ENCODE assay signal across 20 cellular contexts in the genomic region with DNA sequence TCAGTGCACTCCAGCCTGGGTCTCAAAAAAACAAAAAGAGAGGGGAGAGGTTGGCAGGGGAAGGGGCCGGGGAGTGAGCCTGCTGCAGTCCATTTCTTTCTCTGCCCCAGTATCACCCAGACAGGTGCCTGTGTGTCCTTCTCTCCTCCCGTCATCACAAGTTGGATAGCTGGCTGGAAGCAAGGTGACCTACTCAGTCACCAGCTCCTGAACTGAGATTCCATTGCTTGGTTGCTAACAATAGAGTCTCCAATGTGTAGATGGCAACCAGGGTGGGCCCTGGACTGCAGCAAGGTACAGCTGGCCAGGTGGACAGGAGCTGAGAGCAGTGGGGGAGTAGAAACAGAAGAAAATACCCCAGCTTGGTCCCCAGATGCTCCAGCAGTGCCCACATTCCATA. TPM values are rescaled to one million over a fixed set of nuclear protein-coding genes. Genes with fewer than 3 reads are reported as not detected.
DNase-seq lines count a peak whose midpoint lies in the region; ATAC-seq and TF ChIP-seq lines count a peak whose summit lies in the region.
"Had no signal": no experiment of that assay in that cellular context is flagged by ENCODE, and none has a peak within 500 bp of the region (broad histone marks: within the 10 kb centered on the region; RNA-seq: fewer than 3 reads in every experiment).

No MANE protein-coding gene starts in this region.

- H4K8ac ChIP-seq in IMR-90 (ENCODE audit: low read depth in 2 of 2, low read length in 2 of 2) (no peak overlapping the region), mesendoderm (ENCODE audit: low read depth, low read length) (no peak overlapping the region)

- peak overlapping the region; percentile 68; the same call in 1 of the 2 replicates for H2AK5ac ChIP-seq in IMR-90 (ENCODE audit: low read depth, low read length)
- H2AK5ac ChIP-seq in mesendoderm (ENCODE audit: low read length): no peak overlapping the region

- intact Hi-C loops in IMR-90 (cut with micrococcal nuclease) (no loop called here), heart right ventricle (cut with DNase I) (loop anchor here in 4 of 10 donors (5.0 to 10.0 kb wide), 5 partner anchors 66 to 133 kb away; a partner anchor contains a TSS), thyroid gland (cut with DNase I) (no loop called here)

- H3K27ac ChIP-seq in IMR-90 (ENCODE audit: insufficient read depth, low read length) (no peak overlapping the region), heart right ventricle (peak overlapping the region; percentile 31 to 98 (median 82)), mesendoderm (ENCODE audit: low read depth, low read length) (no peak overlapping the region), thyroid gland (peak overlapping the region; percentile 21 to 92 (median 34))
- H3K27ac ChIP-seq: A549; BLaER1 treated with 17β-estradiol and CSF1 and Interleukin-3, amounts not matched to agents 10 nM and 100 nM; GM23248; SJSA1 had no signal

- ATAC-seq in IMR-90 (ENCODE audit: low read depth) (no peak), heart right ventricle (peak in 7 of 8 donors; percentile 7 to 43 (median 20)), GM19467 (IDR thresholded peaks at IDR 0.05; ENCODE audit: unreplicated experiment) (no peak)
- ATAC-seq: A549 had no signal

- H3K79me2 ChIP-seq in mesendoderm (ENCODE audit: control insufficient read depth, insufficient read depth, low read length): no peaks in the 10 kb centered on the region

- no peak overlapping the region for H3K4me3 ChIP-seq in IMR-90 (ENCODE audit: insufficient read depth, low read depth, low read length)
- H3K4me3 ChIP-seq in heart right ventricle: no peak overlapping the region
- H3K4me3 ChIP-seq in mesendoderm (ENCODE audit: low read length): no peak overlapping the region
- H3K4me3 ChIP-seq in thyroid gland (replicated peaks in 1 of 3): no peak overlapping the region
- H3K4me3 ChIP-seq: A549; BLaER1 treated with 17β-estradiol and CSF1 and Interleukin-3, amounts not matched to agents 10 nM and 100 nM; GM23248; SJSA1 had no signal

- no peak overlapping the region for H3K18ac ChIP-seq in IMR-90 (ENCODE audit: low read depth, low read length)
- H3K18ac ChIP-seq in mesendoderm (ENCODE audit: low read length): no peak overlapping the region

- H4K91ac ChIP-seq in IMR-90 (ENCODE audit: insufficient read depth, low read depth, low read length): peak overlapping the region; percentile 50

- 0 out of 2 replicates have a peak overlapping the region, but pooled peaks have one; percentile 31 for H2BK20ac ChIP-seq in IMR-90 (ENCODE audit: low read depth, low read length)

- H3K4me2 ChIP-seq in IMR-90 (ENCODE audit: low read depth, low read length) (no peak overlapping the region), mesendoderm (ENCODE audit: low read length) (no peak overlapping the region)
- H3K4me2 ChIP-seq: A549; BLaER1 treated with 17β-estradiol and CSF1 and Interleukin-3, amounts not matched to agents 10 nM and 100 nM had no signal

- TF ChIP-seq CTCF in IMR-90 (conservative IDR thresholded peaks at IDR 0.05; ENCODE audit: low read depth, low read length) (no peak), heart right ventricle (IDR thresholded peaks at IDR 0.05) (no peak), thyroid gland (IDR thresholded peaks at IDR 0.05) (no peak)

- H3K4me1 ChIP-seq in IMR-90 (ENCODE audit: control insufficient read depth, insufficient read depth, low read length) (peaks cover 20% of the 10 kb centered on the region), heart right ventricle (peaks cover 3 to 77% (median 36%) of the 10 kb centered on the region in 9 donors), mesendoderm (ENCODE audit: control insufficient read depth, low read depth, low read length) (peaks cover 11% of the 10 kb centered on the region), thyroid gland (peaks cover 52 to 57% of the 10 kb centered on the region in 2 donors)

- no TSS peak for BruUV-seq in IMR-90 (replicated peaks; lab: Mats Ljungman, UMichigan)

- H3K4ac ChIP-seq in IMR-90 (ENCODE audit: low read depth, low read length) (peak overlapping the region; percentile 50; the same call in 1 of the 2 replicates), mesendoderm (ENCODE audit: low read depth, low read length) (no peak overlapping the region)

- WGBS in IMR-90 (ENCODE audit: extremely low coverage in 2 of 2, insufficient read length in 1 of 2), 2 experiments: no CpG with 5 or more reads among the region's 2 CpGs
- WGBS in heart right ventricle, 2 donors: 54 to 72% methylated on average over 2 of the region's 2 CpGs
- WGBS in mesendoderm (ENCODE audit: extremely low coverage, insufficient coverage, low lambda C conversion rate): no CpG with 5 or more reads among the region's 2 CpGs
- WGBS in thyroid gland, 2 donors: 93 to 95% methylated on average over 2 of the region's 2 CpGs

- H3K79me1 ChIP-seq in IMR-90 (ENCODE audit: low read depth in 1 of 2, low read length in 2 of 2): peaks cover 16 to 32% of the 10 kb centered on the region in 2 experiments; a peak in 2 of 4 replicates
- H3K79me1 ChIP-seq in mesendoderm (ENCODE audit: low read length): peaks cover 8% of the 10 kb centered on the region

- POLR2A ChIA-PET in IMR-90 (lab: Charles Lee; ENCODE audit: unreplicated experiment): no interaction called here

- H3K9me3 ChIP-seq in IMR-90 (ENCODE audit: control insufficient read depth, insufficient read depth, low read length) (peaks cover 4% of the 10 kb centered on the region), heart right ventricle (peaks cover 0 to 6% (median 0%) of the 10 kb centered on the region in 11 donors), thyroid gland (no peaks in the 10 kb centered on the region)
- H3K9me3 ChIP-seq: A549, SJSA1 had no signal

- in situ Hi-C loops in IMR-90 (cut with MboI; ENCODE audit: low sequenced_read_pairs): no loop called here

- H2BK15ac ChIP-seq in IMR-90 (ENCODE audit: low read depth, low read length): peak overlapping the region; percentile 46; the same call in 1 of the 3 replicates
- no peak overlapping the region for H2BK15ac ChIP-seq in mesendoderm (replicated peaks; ENCODE audit: low read depth)

- TF ChIP-seq POLR2A in IMR-90 (IDR thresholded peaks at IDR 0.05; ENCODE audit: low read depth, low read length) (no peak), thyroid gland (IDR thresholded peaks at IDR 0.05) (no peak)

- H3K9me1 ChIP-seq in IMR-90 (ENCODE audit: insufficient read depth, low read length): peaks cover 20% of the 10 kb centered on the region

- DNase-seq in IMR-90 (no peak), heart right ventricle (peak; percentile 27 to 48), mesendoderm (no peak), thyroid gland (no peak), kidney tubule cell (ENCODE audit: low spot score) (no peak), iPS-NIHi11 (ENCODE audit: low spot score) (no peak)
- DNase-seq: AML-193; CD4-positive, alpha-beta T cell; HCEC 1CT; KG1; MM.1S; NCI-H2029; NCI-H446; NCI-H524 treated with DMSO at 0.1 percent for 48 hours; NCI-H774 had no signal

- peak overlapping the region; percentile 50 for H2AK9ac ChIP-seq in IMR-90 (replicated peaks; ENCODE audit: low read depth, low read length, poor library complexity)

- H2AFZ ChIP-seq in IMR-90 (replicated peaks; ENCODE audit: low read length, poor library complexity): no peak overlapping the region
- H2AFZ ChIP-seq: GM23248 had no signal

- CTCF ChIA-PET in IMR-90 (lab: Yijun Ruan, JAX): interaction anchor here (1.6 to 6.4 kb wide), 2 partner anchors 66 to 73 kb away, joined by 5 to 33 read pairs; no protein-coding TSS in a partner anchor

- no peaks in the 10 kb centered on the region for H4K20me1 ChIP-seq in IMR-90 (ENCODE audit: insufficient read depth, low read length)
- H4K20me1 ChIP-seq: BLaER1 treated with 17β-estradiol and CSF1 and Interleukin-3, amounts not matched to agents 10 nM and 100 nM had no signal

- H2BK5ac ChIP-seq in IMR-90 (ENCODE audit: low read depth, low read length, poor library complexity, severe bottlenecking) (peak overlapping the region; percentile 13), mesendoderm (ENCODE audit: low read length) (no peak overlapping the region)

- H3K56ac ChIP-seq in IMR-90 (ENCODE audit: extremely low read depth, insufficient read depth, low read length) (no peak overlapping the region), mesendoderm (ENCODE audit: low read length) (peak overlapping the region; percentile 5)

- H3K27me3 ChIP-seq in IMR-90 (ENCODE audit: control insufficient read depth, insufficient read depth, low read length) (no peaks in the 10 kb centered on the region), heart right ventricle (peaks cover 0 to 22% (median 0%) of the 10 kb centered on the region in 7 donors), mesendoderm (ENCODE audit: insufficient read depth, low read length, poor library complexity) (no peaks in the 10 kb centered on the region), thyroid gland (no peaks in the 10 kb centered on the region)
- H3K27me3 ChIP-seq: SJSA1 had no signal

- dilution Hi-C loops in IMR-90 (cut with HindIII; ENCODE audit: low sequenced_read_pairs, unreplicated experiment): no loop called here

- H3K14ac ChIP-seq in IMR-90 (replicated peaks; ENCODE audit: low read depth, low read length): no peak overlapping the region; the same call in 1 of the 2 replicates

- H3K9ac ChIP-seq in IMR-90 (ENCODE audit: low read depth, low read length) (no peak overlapping the region), mesendoderm (ENCODE audit: low read length) (no peak overlapping the region)
- H3K9ac ChIP-seq: BLaER1 treated with 17β-estradiol and CSF1 and Interleukin-3, amounts not matched to agents 10 nM and 100 nM; GM23248 had no signal

- no peak for TF ChIP-seq RAD21 in IMR-90 (IDR thresholded peaks at IDR 0.05; ENCODE audit: low read length)

- H2BK120ac ChIP-seq in IMR-90 (ENCODE audit: low read depth, low read length): peak overlapping the region; percentile 43; the same call in 1 of the 2 replicates
- H2BK120ac ChIP-seq in mesendoderm (ENCODE audit: low read depth, low read length): no peak overlapping the region

- no peak overlapping the region for H3K23ac ChIP-seq in IMR-90 (ENCODE audit: low read depth, low read length)
- H3K23ac ChIP-seq in mesendoderm (ENCODE audit: low read length): no peak overlapping the region

- peaks cover 4% of the 10 kb centered on the region; the same call in 1 of the 2 replicates for H3K36me3 ChIP-seq in IMR-90 (ENCODE audit: control insufficient read depth, insufficient read depth, low read length)
- H3K36me3 ChIP-seq in heart right ventricle: no peaks in the 10 kb centered on the region
- peaks cover 2% of the 10 kb centered on the region for H3K36me3 ChIP-seq in mesendoderm (ENCODE audit: control insufficient read depth, insufficient read depth, low read length)
- H3K36me3 ChIP-seq in thyroid gland: no peaks in the 10 kb centered on the region
- H3K36me3 ChIP-seq: BLaER1 treated with 17β-estradiol and CSF1 and Interleukin-3, amounts not matched to agents 10 nM and 100 nM; SJSA1 had no signal

- peak overlapping the region; percentile 20; the same call in 1 of the 2 replicates for H4K5ac ChIP-seq in IMR-90 (ENCODE audit: low read depth, low read length)
- H4K5ac ChIP-seq in mesendoderm (ENCODE audit: low read length): no peak overlapping the region

RNA-seq across cellular contexts. Expression of a gene that starts 4.6 kb away (rescaled TPM):
- total RNA-seq in IMR-90 (2012; rRNA removed) (4.1 and 4.7 TPM in 2 replicates), heart right ventricle (100 to 1,000 TPM; 103 to 163 (median 128) TPM), thyroid gland (10 to 100 TPM; 25.0 to 37.4 (median 31.0) TPM)
- polyA plus RNA-seq in IMR-90 (2012; rRNA removed) (2.5 and 2.9 TPM in 2 replicates), heart right ventricle (10 to 100 TPM; 10.7 to 49.8 TPM)
- 0.96 and 1.2 TPM in 2 replicates for polyA plus RNA-seq in IMR-90 (2012; cell fraction: cytosol; rRNA removed)
- 0.75 and 3.6 TPM in 2 replicates for polyA plus RNA-seq in IMR-90 (2012; cell fraction: nucleus; rRNA removed; ENCODE audit: low replicate concordance)
- polyA plus RNA-seq in mesendoderm (2013, experiment 1 of 2): 3.4 TPM
- 3.4 TPM for polyA plus RNA-seq in mesendoderm (2013, experiment 2 of 2)
- polyA plus RNA-seq: A549 had no signal

RNA-seq across cellular contexts. Expression of a gene that starts 50.8 kb away (rescaled TPM):
- not detected in 2 replicates for total RNA-seq in IMR-90 (2012; rRNA removed)
- not detected in 2 replicates for polyA plus RNA-seq in IMR-90 (2012; rRNA removed)
- not detected in 2 replicates for polyA plus RNA-seq in IMR-90 (2012; cell fraction: cytosol; rRNA removed)
- polyA plus RNA-seq in IMR-90 (2012; cell fraction: nucleus; rRNA removed; ENCODE audit: low replicate concordance): not detected in 2 replicates
- total RNA-seq in heart right ventricle: under 1 TPM in 1 of 10 donors, not detected in 9; 0.19 TPM
- not detected for polyA plus RNA-seq in heart right ventricle
- 0.07 TPM for polyA plus RNA-seq in mesendoderm (2013, experiment 1 of 2)
- 0.07 TPM for polyA plus RNA-seq in mesendoderm (2013, experiment 2 of 2)
- 1 to 10 TPM in 1 of 4 donors, under 1 TPM in 1, not detected in 2; 0.22 to 1.1 TPM for total RNA-seq in thyroid gland
- total RNA-seq: CD4-positive, alpha-beta T cell; GM23248; SJSA1 had no signal
- polyA plus RNA-seq: A549, GM23248 had no signal

Comparison
In these comparisons a context has a peak if more than half of its experiments do, and no peak if none do; other contexts are left out.
1. ATAC-seq: peak in heart right ventricle (7 of 8); none in IMR-90 (single experiment) and GM19467 (single experiment).
2. DNase-seq: peak in heart right ventricle (2 of 2); none in IMR-90 (single experiment), mesendoderm (single experiment), thyroid gland (0 of 2), kidney tubule cell (single experiment) and iPS-NIHi11 (single experiment).
3. H3K27ac ChIP-seq: peak in heart right ventricle (10 of 10) and thyroid gland (3 of 3); none in IMR-90 (single experiment) and mesendoderm (single experiment).